Comparison of ENCODE assay signal across 12 cellular contexts in the genomic region with DNA sequence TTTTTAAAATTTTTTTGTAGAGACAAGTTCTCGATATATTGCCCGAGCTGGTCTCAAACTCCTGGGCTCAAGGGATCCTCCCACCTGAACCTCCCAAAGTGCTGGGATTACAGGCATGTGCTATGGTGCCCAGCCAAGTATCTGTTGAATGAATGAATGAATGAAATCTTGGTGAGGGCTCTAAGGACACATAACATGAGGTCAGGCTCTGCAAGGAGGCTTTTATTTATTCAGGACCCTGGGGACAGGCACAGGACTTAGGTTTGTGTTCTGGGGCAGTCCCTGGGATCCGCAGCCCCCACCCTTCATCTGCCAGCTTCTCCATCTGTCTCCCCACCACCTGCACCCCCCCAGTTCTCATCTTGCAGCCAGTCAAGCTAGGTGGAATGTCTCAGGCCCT. TPM values are rescaled to one million over a fixed set of nuclear protein-coding genes. Genes with fewer than 3 reads are reported as not detected.
DNase-seq lines count a peak whose midpoint lies in the region; ATAC-seq, FAIRE-seq and TF ChIP-seq lines count a peak whose summit lies in the region.
"Had no signal": no experiment of that assay in that cellular context is flagged by ENCODE, and none has a peak within 500 bp of the region (broad histone marks: within the 10 kb centered on the region; RNA-seq: fewer than 3 reads in every experiment).

No MANE protein-coding gene starts in this region.

- H3K4me3 ChIP-seq in BLaER1 treated with 17β-estradiol and CSF1 and Interleukin-3, amounts not matched to agents 10 nM and 100 nM: peak overlapping the region in 4 of 10 experiments; percentile 3 to 68 (median 52); a peak in 5 of 20 replicates
- H3K4me3 ChIP-seq in DOHH2 (ENCODE audit: low read length): peak overlapping the region; percentile 12; the same call in 1 of the 2 replicates
- H3K4me3 ChIP-seq in GM12878: peak overlapping the region; percentile 23; the same call in 1 of the 2 replicates
- no peak overlapping the region for H3K4me3 ChIP-seq in osteoblast (ENCODE audit: insufficient read depth, low read length)

- no peak for ATAC-seq in GM12878
- ATAC-seq in left colon: no peak

- H3K9ac ChIP-seq in BLaER1 treated with 17β-estradiol and CSF1 and Interleukin-3, amounts not matched to agents 10 nM and 100 nM: peak overlapping the region; percentile 41 to 77 (median 56); a peak in 17 of 22 replicates
- H3K9ac ChIP-seq in GM12878 (ENCODE audit: control insufficient read depth, insufficient read depth, low read length): peak overlapping the region; percentile 7; the same call in 1 of the 2 replicates
- H3K9ac ChIP-seq: parathyroid adenoma had no signal

- no peak overlapping the region for H2AFZ ChIP-seq in GM12878 (ENCODE audit: control insufficient read depth, low read depth, low read length)
- no peak overlapping the region for H2AFZ ChIP-seq in osteoblast (ENCODE audit: low read length)
- H2AFZ ChIP-seq: parathyroid adenoma had no signal

- no peak for TF ChIP-seq CTCF in DOHH2 (IDR thresholded peaks at IDR 0.05; ENCODE audit: low read depth, low read length, poor library complexity, severe bottlenecking)
- TF ChIP-seq CTCF in GM12878 (IDR thresholded peaks at IDR 0.05 in 2 of 3, conservative IDR thresholded peaks at IDR 0.05 in 1 of 3; ENCODE audit: control insufficient read depth in 2 of 3, extremely low read depth in 1 of 3, insufficient read depth in 1 of 3, low read depth in 3 of 3, low read length in 3 of 3): no peak
- no peak for TF ChIP-seq CTCF in osteoblast (IDR thresholded peaks at IDR 0.05; ENCODE audit: extremely low read depth, low read depth, low read length)

- SMC1A ChIA-PET in GM12878 (lab: Charles Lee; ENCODE audit: uncharacterized antibody, unreplicated experiment): interaction anchor here (0.9 to 17.6 kb wide), 6 partner anchors 10 to 98 kb away, joined by 3 to 286 read pairs (median 10); a partner anchor contains a TSS

- peaks cover 87 to 100% (median 95%) of the 10 kb centered on the region in 10 experiments for H3K4me1 ChIP-seq in BLaER1 treated with 17β-estradiol and CSF1 and Interleukin-3, amounts not matched to agents 10 nM and 100 nM
- H3K4me1 ChIP-seq in DOHH2 (ENCODE audit: control insufficient read depth, low read length) (peaks cover 50% of the 10 kb centered on the region), GM12878 (ENCODE audit: control insufficient read depth, insufficient read depth, low read length) (peaks cover 47% of the 10 kb centered on the region), osteoblast (ENCODE audit: insufficient read depth, low read length) (peaks cover 52% of the 10 kb centered on the region)
- H3K4me1 ChIP-seq: parathyroid adenoma had no signal

- intact Hi-C loops in GM12878 (cut with micrococcal nuclease; ENCODE audit: unreplicated experiment) (no loop called here), left colon (cut with DNase I, micrococcal nuclease) (no loop called here)

- no peak for TF ChIP-seq RAD21 in GM12878 (IDR thresholded peaks at IDR 0.05; ENCODE audit: insufficient read depth, low read depth, low read length)

- TF ChIP-seq POLR2A in GM12878 (IDR thresholded peaks at IDR 0.05; ENCODE audit: low read depth, low read length): no peak

- peak overlapping the region in 10 of 11 experiments; percentile 37 to 79 (median 64); a peak in 19 of 22 replicates for H3K27ac ChIP-seq in BLaER1 treated with 17β-estradiol and CSF1 and Interleukin-3, amounts not matched to agents 10 nM and 100 nM
- H3K27ac ChIP-seq in DOHH2 (ENCODE audit: low read depth, low read length) (no peak overlapping the region), GM12878 (ENCODE audit: control insufficient read depth, insufficient read depth) (peak overlapping the region; percentile 85), osteoblast (ENCODE audit: low read depth, low read length) (peak overlapping the region; percentile 86)
- H3K27ac ChIP-seq: parathyroid adenoma had no signal

- BruUV-seq in GM12878 (replicated peaks; lab: Mats Ljungman, UMichigan): TSS peak; percentile 95

- DNase-seq in GM12878 (ENCODE audit: low read depth, low spot score) (no peak), osteoblast (ENCODE audit: insufficient read length, low spot score, missing footprints) (no peak), HEK293T (ENCODE audit: extremely low spot score) (no peak), left colon (no peak)
- DNase-seq in stimulated activated CD4-positive, alpha-beta T cell treated with anti-CD3 and anti-CD28 coated beads, Interleukin-4, amount 100 ng/mL, for 1 hour: no peak
- DNase-seq: Caco-2, NCI-H2029 treated with DMSO at 0.1 percent for 48 hours had no signal

- peak overlapping the region; percentile 60 to 100 (median 90) for H3K4me2 ChIP-seq in BLaER1 treated with 17β-estradiol and CSF1 and Interleukin-3, amounts not matched to agents 10 nM and 100 nM
- H3K4me2 ChIP-seq in DOHH2 (ENCODE audit: low read length): peak overlapping the region; percentile 51
- peak overlapping the region; percentile 72; the same call in 1 of the 2 replicates for H3K4me2 ChIP-seq in GM12878 (ENCODE audit: control insufficient read depth, insufficient read depth)
- H3K4me2 ChIP-seq in osteoblast (ENCODE audit: insufficient read depth, low read length): peak overlapping the region; percentile 78

- H3K36me3 ChIP-seq in BLaER1 treated with 17β-estradiol and CSF1 and Interleukin-3, amounts not matched to agents 10 nM and 100 nM: peaks cover 0 to 16% (median 0%) of the 10 kb centered on the region in 11 experiments; a peak in 4 of 22 replicates
- H3K36me3 ChIP-seq in DOHH2 (ENCODE audit: control insufficient read depth, low read length): no peaks in the 10 kb centered on the region
- H3K36me3 ChIP-seq in GM12878 (ENCODE audit: control insufficient read depth in 2 of 2, insufficient read depth in 2 of 2, low read length in 1 of 2): no peaks in the 10 kb centered on the region
- H3K36me3 ChIP-seq in osteoblast (ENCODE audit: insufficient read depth, low read length): no peaks in the 10 kb centered on the region
- H3K36me3 ChIP-seq: left lung had no signal

- 0% methylated on average over 3 of the region's 3 CpGs for WGBS in GM12878 (ENCODE audit: insufficient coverage, insufficient replicate concordance, low lambda C conversion rate, missing lambda C conversion rate)

- H3K27me3 ChIP-seq in BLaER1 treated with 17β-estradiol and CSF1 and Interleukin-3, amounts not matched to agents 10 nM and 100 nM: no peaks in the 10 kb centered on the region
- H3K27me3 ChIP-seq in DOHH2 (ENCODE audit: control insufficient read depth, low read length) (peaks cover 5% of the 10 kb centered on the region), GM12878 (replicated peaks in 1 of 2; ENCODE audit: control insufficient read depth in 2 of 2, insufficient read depth in 2 of 2, low read length in 1 of 2) (no peaks in the 10 kb centered on the region), osteoblast (ENCODE audit: insufficient read depth, low read length) (no peaks in the 10 kb centered on the region)
- H3K27me3 ChIP-seq: left lung had no signal

- no peak for FAIRE-seq in GM12878 (lab: Jason Lieb, UNC)

- in situ Hi-C loops in GM12878 (cut with MboI): no loop called here

- H3K9me3 ChIP-seq in BLaER1 treated with 17β-estradiol and CSF1 and Interleukin-3, amounts not matched to agents 10 nM and 100 nM (replicated peaks in 1 of 11): no peaks in the 10 kb centered on the region
- H3K9me3 ChIP-seq in DOHH2 (ENCODE audit: control insufficient read depth, insufficient read depth, low read length) (no peaks in the 10 kb centered on the region), GM12878 (replicated peaks; ENCODE audit: control insufficient read depth, insufficient read depth, low read length) (no peaks in the 10 kb centered on the region), osteoblast (ENCODE audit: low read depth, low read length) (no peaks in the 10 kb centered on the region)
- H3K9me3 ChIP-seq: Caco-2, left lung had no signal

- H3K79me2 ChIP-seq in DOHH2 (ENCODE audit: control insufficient read depth, low read length): no peaks in the 10 kb centered on the region
- H3K79me2 ChIP-seq in GM12878 (ENCODE audit: control insufficient read depth, insufficient read depth, low read length): peaks cover 32% of the 10 kb centered on the region
- peaks cover 16% of the 10 kb centered on the region for H3K79me2 ChIP-seq in osteoblast (ENCODE audit: insufficient read depth, low read length)
- H3K79me2 ChIP-seq: parathyroid adenoma had no signal

- peaks cover 7% of the 10 kb centered on the region for H3F3A ChIP-seq in DOHH2 (ENCODE audit: control insufficient read depth, insufficient read depth)

- no peak for TF ChIP-seq EP300 in GM12878 (IDR thresholded peaks at IDR 0.05; ENCODE audit: borderline replicate concordance in 1 of 2, control insufficient read depth in 1 of 2, low read depth in 2 of 2, low read length in 2 of 2)

- CTCF ChIA-PET in GM12878 (lab: Yijun Ruan, JAX) (interaction anchor here (0.5 to 13.7 kb wide), 12 partner anchors 9 to 109 kb away, joined by 3 to 434 read pairs (median 6); a partner anchor contains a TSS), HEK293T (lab: Yijun Ruan, JAX) (interaction anchor here (1.1 kb wide), 1 partner anchor 42 kb away, joined by 4 read pairs; no protein-coding TSS in a partner anchor)

- no peaks in the 10 kb centered on the region for H3K9me2 ChIP-seq in DOHH2 (replicated peaks; ENCODE audit: control insufficient read depth, low read length)

- RAD21 ChIA-PET in GM12878 (lab: Charles Lee; ENCODE audit: unreplicated experiment): interaction anchor here (0.6 to 11.8 kb wide), 6 partner anchors 8 to 95 kb away, joined by 3 to 245 read pairs (median 10); a partner anchor contains a TSS

- peaks cover 0 to 13% (median 0%) of the 10 kb centered on the region in 11 experiments; a peak in 3 of 22 replicates for H4K20me1 ChIP-seq in BLaER1 treated with 17β-estradiol and CSF1 and Interleukin-3, amounts not matched to agents 10 nM and 100 nM
- H4K20me1 ChIP-seq in DOHH2 (ENCODE audit: control insufficient read depth, insufficient read depth, low read depth, low read length) (no peaks in the 10 kb centered on the region), GM12878 (ENCODE audit: control insufficient read depth, insufficient read depth) (no peaks in the 10 kb centered on the region), osteoblast (ENCODE audit: insufficient read depth, low read length) (no peaks in the 10 kb centered on the region)

- POLR2A ChIA-PET in GM12878 (lab: Charles Lee): interaction anchor here (0.7 to 7.7 kb wide), 4 partner anchors 17 to 655 kb away, joined by 3 to 72 read pairs (median 17); a partner anchor contains a TSS
- POLR2A ChIA-PET in HEK293T (lab: Yijun Ruan, JAX): no interaction called here

RNA-seq across cellular contexts. Expression of a gene that starts 4.6 kb away (rescaled TPM):
- total RNA-seq in GM12878 (2013; cell fraction: nucleolus; rRNA removed): 66.6 and 83.6 TPM in 2 replicates
- total RNA-seq in GM12878 (2014; rRNA removed): 16.3 and 16.7 TPM in 2 replicates
- 5.4 and 6.5 TPM in 2 replicates for total RNA-seq in GM12878 (2014; rRNA removed; fragmentation: Illumina TruSeq; extraction: Trizol)
- total RNA-seq in GM12878 (2021): 14.7 and 17.9 TPM in 2 replicates
- 3.2 TPM for polyA plus RNA-seq in GM12878 (2011; ENCODE audit: low read depth)
- polyA plus RNA-seq in GM12878 (2011; rRNA removed): 9.9 and 15.2 TPM in 2 replicates
- polyA plus RNA-seq in GM12878 (2011; cell fraction: cytosol; rRNA removed): 19.4 and 32.9 TPM in 2 replicates
- polyA plus RNA-seq in GM12878 (2011; cell fraction: nucleus; rRNA removed): 48.5 and 57.6 TPM in 2 replicates
- polyA plus RNA-seq in GM12878 (2012): 7.5 and 9.5 TPM in 2 replicates
- 3.9 and 6.7 TPM in 2 replicates for polyA plus RNA-seq in GM12878 (2014; fragmentation: Illumina TruSeq; extraction: Trizol)
- polyA plus RNA-seq in GM12878 (2014; fragmentation: Nextera tagmentation; extraction: Ambion mirVana): 1 to 10 TPM in 1 of 2 experiments, under 1 TPM in 1; 0.34 to 1.5 TPM
- 25.8 and 29.1 TPM in 2 replicates for polyA plus RNA-seq in GM12878 (2014; rRNA removed)
- polyA plus RNA-seq in GM12878 (2016; fragmentation: Nextera tagmentation; extraction: Ambion mirVana): 10 to 100 TPM in 1 of 2 experiments, 1 to 10 TPM in 1; 9.7 to 10.1 TPM
- 7.6 and 15.0 TPM in 2 replicates for polyA minus RNA-seq in GM12878 (2011; rRNA and poly(A)+ RNA removed)
- 3.5 and 5.6 TPM in 2 replicates for polyA minus RNA-seq in GM12878 (2011; cell fraction: cytosol; rRNA and poly(A)+ RNA removed)
- 6.2 and 14.4 TPM in 2 replicates for polyA minus RNA-seq in GM12878 (2011; cell fraction: nucleus; rRNA and poly(A)+ RNA removed)
- total RNA-seq in osteoblast: 2.5 and 2.9 TPM in 2 replicates
- 1 to 10 TPM in 1 of 2 donors, under 1 TPM in 1; 0.58 to 1.6 TPM for total RNA-seq in left colon
- total RNA-seq: Caco-2 had no signal

RNA-seq across cellular contexts. Expression of a gene that starts 15.7 kb away (rescaled TPM):
- total RNA-seq in GM12878 (2013; cell fraction: nucleolus; rRNA removed): not detected in 2 replicates
- total RNA-seq in GM12878 (2014; rRNA removed) (not detected in 2 replicates), GM12878 (2014; rRNA removed; fragmentation: Illumina TruSeq; extraction: Trizol) (not detected in 2 replicates), GM12878 (2021) (not detected in 2 replicates), osteoblast (not detected in 2 replicates), left colon (not detected)
- not detected for polyA plus RNA-seq in GM12878 (2011; ENCODE audit: low read depth)
- polyA plus RNA-seq in GM12878 (2011; rRNA removed) (1.2 TPM in 1 of 2 replicates, not detected in the other), GM12878 (2014; fragmentation: Illumina TruSeq; extraction: Trizol) (not detected in 2 replicates), GM12878 (2014; fragmentation: Nextera tagmentation; extraction: Ambion mirVana) (1 to 10 TPM; 4.1 to 6.6 TPM), GM12878 (2014; rRNA removed) (not detected in 2 replicates), GM12878 (2016; fragmentation: Nextera tagmentation; extraction: Ambion mirVana) (1 to 10 TPM in 1 of 2 experiments, not detected in 1; 1.3 TPM)
- not detected in 2 replicates for polyA plus RNA-seq in GM12878 (2011; cell fraction: cytosol; rRNA removed)
- not detected in 2 replicates for polyA plus RNA-seq in GM12878 (2011; cell fraction: nucleus; rRNA removed)
- 10.6 TPM in 1 of 2 replicates, not detected in the other for polyA plus RNA-seq in GM12878 (2012)
- not detected in 2 replicates for polyA minus RNA-seq in GM12878 (2011; rRNA and poly(A)+ RNA removed)
- polyA minus RNA-seq in GM12878 (2011; cell fraction: cytosol; rRNA and poly(A)+ RNA removed): not detected in 2 replicates
- not detected in 2 replicates for polyA minus RNA-seq in GM12878 (2011; cell fraction: nucleus; rRNA and poly(A)+ RNA removed)
- total RNA-seq: Caco-2, glomerular endothelial cell, left lung had no signal

RNA-seq across cellular contexts. Expression of a gene that starts 19.1 kb away (rescaled TPM):
- 54.7 and 60.8 TPM in 2 replicates for total RNA-seq in GM12878 (2013; cell fraction: nucleolus; rRNA removed)
- total RNA-seq in GM12878 (2014; rRNA removed) (177 and 178 TPM in 2 replicates), GM12878 (2014; rRNA removed; fragmentation: Illumina TruSeq; extraction: Trizol) (197 and 205 TPM in 2 replicates), GM12878 (2021) (371 and 375 TPM in 2 replicates), osteoblast (105 and 124 TPM in 2 replicates), left colon (100 to 1,000 TPM; 250 to 278 TPM)
- polyA plus RNA-seq in GM12878 (2011; ENCODE audit: low read depth): 291 TPM
- polyA plus RNA-seq in GM12878 (2011; rRNA removed) (733 and 849 TPM in 2 replicates), GM12878 (2014; fragmentation: Illumina TruSeq; extraction: Trizol) (338 and 393 TPM in 2 replicates), GM12878 (2014; fragmentation: Nextera tagmentation; extraction: Ambion mirVana) (100 to 1,000 TPM; 164 to 202 TPM), GM12878 (2014; rRNA removed) (346 and 407 TPM in 2 replicates), GM12878 (2016; fragmentation: Nextera tagmentation; extraction: Ambion mirVana) (100 to 1,000 TPM; 349 to 375 TPM)
- 498 and 585 TPM in 2 replicates for polyA plus RNA-seq in GM12878 (2011; cell fraction: cytosol; rRNA removed)
- 422 and 445 TPM in 2 replicates for polyA plus RNA-seq in GM12878 (2011; cell fraction: nucleus; rRNA removed)
- polyA plus RNA-seq in GM12878 (2012): 373 and 454 TPM in 2 replicates
- 226 and 423 TPM in 2 replicates for polyA minus RNA-seq in GM12878 (2011; rRNA and poly(A)+ RNA removed)
- 89.3 and 102 TPM in 2 replicates for polyA minus RNA-seq in GM12878 (2011; cell fraction: cytosol; rRNA and poly(A)+ RNA removed)
- 49.6 and 52.8 TPM in 2 replicates for polyA minus RNA-seq in GM12878 (2011; cell fraction: nucleus; rRNA and poly(A)+ RNA removed)

RNA-seq across cellular contexts. Expression of a gene that starts 40.7 kb away (rescaled TPM):
- total RNA-seq in GM12878 (2013; cell fraction: nucleolus; rRNA removed): 5.6 and 5.9 TPM in 2 replicates
- total RNA-seq in GM12878 (2014; rRNA removed) (0.27 and 0.62 TPM in 2 replicates), GM12878 (2014; rRNA removed; fragmentation: Illumina TruSeq; extraction: Trizol) (0.23 and 0.27 TPM in 2 replicates), GM12878 (2021) (0.64 and 0.74 TPM in 2 replicates), osteoblast (1.8 and 3.5 TPM in 2 replicates), left colon (1 to 10 TPM; 1.1 to 7.8 TPM)
- polyA plus RNA-seq in GM12878 (2011; ENCODE audit: low read depth): 0.80 TPM
- polyA plus RNA-seq in GM12878 (2011; rRNA removed) (2.4 and 2.5 TPM in 2 replicates), GM12878 (2014; fragmentation: Illumina TruSeq; extraction: Trizol) (0.35 and 0.76 TPM in 2 replicates), GM12878 (2014; fragmentation: Nextera tagmentation; extraction: Ambion mirVana) (under 1 TPM; 0.11 to 0.16 TPM), GM12878 (2014; rRNA removed) (0.46 and 0.47 TPM in 2 replicates), GM12878 (2016; fragmentation: Nextera tagmentation; extraction: Ambion mirVana) (under 1 TPM in 1 of 2 experiments, not detected in 1; 0.05 TPM)
- polyA plus RNA-seq in GM12878 (2011; cell fraction: cytosol; rRNA removed): 1.9 and 2.3 TPM in 2 replicates
- polyA plus RNA-seq in GM12878 (2011; cell fraction: nucleus; rRNA removed): 2.0 and 2.3 TPM in 2 replicates
- polyA plus RNA-seq in GM12878 (2012): 1.5 and 1.7 TPM in 2 replicates
- 0.95 and 2.6 TPM in 2 replicates for polyA minus RNA-seq in GM12878 (2011; rRNA and poly(A)+ RNA removed)
- polyA minus RNA-seq in GM12878 (2011; cell fraction: cytosol; rRNA and poly(A)+ RNA removed): 1.1 and 1.6 TPM in 2 replicates
- polyA minus RNA-seq in GM12878 (2011; cell fraction: nucleus; rRNA and poly(A)+ RNA removed): 0.48 and 0.67 TPM in 2 replicates
